ENCODE assay signal across 15 cellular contexts in genomic region chr21:26124896-26125295, GRCh38. TPM values are rescaled to one million over a fixed set of nuclear protein-coding genes. Genes with fewer than 3 reads are reported as not detected.
DNase-seq lines count a peak whose midpoint lies in the region; ATAC-seq and TF ChIP-seq lines count a peak whose summit lies in the region.
"Had no signal": no experiment of that assay in that cellular context is flagged by ENCODE, and none has a peak within 500 bp of the region (broad histone marks: within the 10 kb centered on the region; RNA-seq: fewer than 3 reads in every experiment).

No MANE protein-coding gene starts in this region.

- H3K27me3 ChIP-seq in foreskin keratinocyte, result no peaks in the 10 kb centered on the region

- no peak overlapping the region for H3K27ac Mint-ChIP-seq in activated naive CD4-positive, alpha-beta T cell treated with anti-CD3 and anti-CD28 coated beads, Interleukin-2, amount 50 U/mL, for 24 hours
- H3K27ac Mint-ChIP-seq in activated naive CD4-positive, alpha-beta T cell treated with anti-CD3 and anti-CD28 coated beads for 36 hours, result no peak overlapping the region
- no peak overlapping the region for H3K27ac Mint-ChIP-seq in nephron progenitor cell

- CTCF ChIA-PET in activated naive CD4-positive, alpha-beta T cell treated with anti-CD3 and anti-CD28 coated beads for 36 hours (lab: Charles Lee), result no interaction called here

- 56% methylated on average over 7 of the region's 7 CpGs for WGBS in urinary bladder

- no peak overlapping the region for H3K4me3 ChIP-seq in urinary bladder (ENCODE audit: low read depth, low read length)
- H3K4me3 ChIP-seq: A549 had no signal

- no peaks in the 10 kb centered on the region for H3K9me3 Mint-ChIP-seq in activated naive CD4-positive, alpha-beta T cell treated with anti-CD3 and anti-CD28 coated beads, Interleukin-2, amount 50 U/mL, for 24 hours
- H3K9me3 Mint-ChIP-seq in activated naive CD4-positive, alpha-beta T cell treated with anti-CD3 and anti-CD28 coated beads for 36 hours, result no peaks in the 10 kb centered on the region
- H3K9me3 Mint-ChIP-seq in nephron progenitor cell, result no peaks in the 10 kb centered on the region

- TF ChIP-seq CTCF in foreskin keratinocyte (conservative IDR thresholded peaks at IDR 0.05) (no peak), nephron progenitor cell (IDR thresholded peaks at IDR 0.05) (no peak)

- peak overlapping the region; percentile 48 for H3K4me3 Mint-ChIP-seq in activated naive CD4-positive, alpha-beta T cell treated with anti-CD3 and anti-CD28 coated beads, Interleukin-2, amount 50 U/mL, for 24 hours
- no peak overlapping the region for H3K4me3 Mint-ChIP-seq in activated naive CD4-positive, alpha-beta T cell treated with anti-CD3 and anti-CD28 coated beads for 36 hours
- no peak overlapping the region for H3K4me3 Mint-ChIP-seq in nephron progenitor cell

- H3K36me3 ChIP-seq in urinary bladder (ENCODE audit: insufficient read depth), result no peaks in the 10 kb centered on the region

- ATAC-seq in foreskin keratinocyte (peak; percentile 8), GM21786 (IDR thresholded peaks at IDR 0.05; ENCODE audit: unreplicated experiment) (no peak), GM18867 (IDR thresholded peaks at IDR 0.05; ENCODE audit: unreplicated experiment) (no peak)
- ATAC-seq: A549 had no signal

- DNase-seq in activated naive CD4-positive, alpha-beta T cell treated with anti-CD3 and anti-CD28 coated beads for 36 hours, result no peak
- DNase-seq in foreskin keratinocyte, result no peak
- peak; percentile 4 for DNase-seq in nephron progenitor cell
- DNase-seq in dedifferentiated amniotic fluid mesenchymal stem cell (ENCODE audit: extremely low spot score), result no peak
- DNase-seq: activated CD4-positive, alpha-beta T cell treated with anti-CD3 and anti-CD28 coated beads for 48 hours; activated naive CD4-positive, alpha-beta T cell treated with anti-CD3 and anti-CD28 coated beads, Interleukin-2, amount 50 U/mL, for 16 hours; KG1; SHP77; stimulated activated CD4-positive, alpha-beta T cell treated with anti-CD3 and anti-CD28 coated beads, Interleukin-12 subunit alpha, Interleukin-12 subunit beta, amount 100 ng/mL, for 4 hours; stimulated activated naive CD4-positive, alpha-beta T cell treated with Interleukin-2 at 50 U/mL for 16 hours had no signal

- peaks cover 26% of the 10 kb centered on the region for H3K4me1 Mint-ChIP-seq in activated naive CD4-positive, alpha-beta T cell treated with anti-CD3 and anti-CD28 coated beads, Interleukin-2, amount 50 U/mL, for 24 hours
- H3K4me1 Mint-ChIP-seq in activated naive CD4-positive, alpha-beta T cell treated with anti-CD3 and anti-CD28 coated beads for 36 hours (ENCODE audit: low read depth), result peaks cover 11% of the 10 kb centered on the region
- peaks cover 46% of the 10 kb centered on the region for H3K4me1 Mint-ChIP-seq in nephron progenitor cell

- H3K4me1 ChIP-seq in foreskin keratinocyte, result peaks cover 56% of the 10 kb centered on the region
- peaks cover 2% of the 10 kb centered on the region for H3K4me1 ChIP-seq in urinary bladder (ENCODE audit: insufficient read depth)

- intact Hi-C loops in activated naive CD4-positive, alpha-beta T cell treated with anti-CD3 and anti-CD28 coated beads for 36 hours (cut with micrococcal nuclease), result no loop called here

- H3K27ac ChIP-seq in foreskin keratinocyte, result no peak overlapping the region
- H3K27ac ChIP-seq in urinary bladder (ENCODE audit: low read depth), result peak overlapping the region; percentile 15
- H3K27ac ChIP-seq: A549 had no signal

- H3K36me3 Mint-ChIP-seq in activated naive CD4-positive, alpha-beta T cell treated with anti-CD3 and anti-CD28 coated beads, Interleukin-2, amount 50 U/mL, for 24 hours, result peaks cover 8% of the 10 kb centered on the region
- peaks cover 5% of the 10 kb centered on the region for H3K36me3 Mint-ChIP-seq in activated naive CD4-positive, alpha-beta T cell treated with anti-CD3 and anti-CD28 coated beads for 36 hours (ENCODE audit: low read depth)
- H3K36me3 Mint-ChIP-seq in nephron progenitor cell (ENCODE audit: low read depth), result peaks cover 10% of the 10 kb centered on the region

- H3K27me3 Mint-ChIP-seq in activated naive CD4-positive, alpha-beta T cell treated with anti-CD3 and anti-CD28 coated beads, Interleukin-2, amount 50 U/mL, for 24 hours, result no peaks in the 10 kb centered on the region
- no peaks in the 10 kb centered on the region for H3K27me3 Mint-ChIP-seq in activated naive CD4-positive, alpha-beta T cell treated with anti-CD3 and anti-CD28 coated beads for 36 hours (ENCODE audit: low read depth)
- H3K27me3 Mint-ChIP-seq in nephron progenitor cell (ENCODE audit: low read depth, poor library complexity), result no peaks in the 10 kb centered on the region

RNA-seq across cellular contexts. Expression of gene APP, which starts 45.7 kb away (rescaled TPM):
- 10 to 100 TPM; 60.6 to 61.1 TPM for total RNA-seq in activated naive CD4-positive, alpha-beta T cell treated with anti-CD3 and anti-CD28 coated beads for 36 hours
- total RNA-seq in foreskin keratinocyte (472 and 479 TPM in 2 replicates), urinary bladder (269 TPM)
- polyA plus RNA-seq in foreskin keratinocyte (270 TPM in 2 replicates), urinary bladder (469 TPM)
